Comparison of ENCODE assay signal across 35 cellular contexts in the genomic region with DNA sequence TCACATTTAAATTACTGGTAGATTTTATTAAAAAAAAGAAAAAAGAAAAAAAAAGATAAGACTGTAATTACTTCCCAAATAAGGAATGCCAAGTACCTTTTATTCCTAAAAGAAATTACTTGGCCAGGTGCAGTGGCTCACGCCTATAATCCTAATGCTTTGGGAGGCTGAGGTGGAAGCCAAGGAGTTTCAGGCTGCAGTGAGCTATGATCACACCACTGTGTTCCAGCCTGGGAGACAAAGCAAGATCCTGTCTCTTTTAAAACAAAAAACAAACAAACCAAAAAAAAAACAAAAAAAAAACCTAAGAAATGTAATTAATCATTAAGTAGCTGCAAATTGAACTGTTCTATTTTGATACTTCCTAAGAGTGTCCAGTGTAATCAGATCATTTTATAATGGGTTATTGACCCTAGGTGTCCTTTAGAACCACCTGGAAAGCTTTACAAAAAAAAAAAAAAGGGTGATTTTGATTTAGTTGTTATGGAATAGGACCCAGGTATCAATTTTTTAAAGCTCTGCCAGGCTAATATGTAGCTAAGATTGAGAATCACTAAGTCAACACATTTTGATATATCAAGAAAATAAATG.
"Had no signal": no experiment of that assay in that cellular context is flagged by ENCODE, and none has a peak within 500 bp of the region (broad histone marks: within the 10 kb centered on the region; RNA-seq: fewer than 3 reads in every experiment).

No MANE protein-coding gene starts in this region.

- H3K79me2 ChIP-seq: parathyroid adenoma had no signal

- H3K4me2 ChIP-seq: smooth muscle cell had no signal

- H3K9me3 Mint-ChIP-seq: activated CD8-positive, alpha-beta T cell treated with anti-CD3 and anti-CD28 coated beads for 36 hours; activated T-cell treated with anti-CD3 and anti-CD28 coated beads, Interleukin-2, amount 50 U/mL, for 4 hours; activated T-helper 17 cell treated with anti-CD3 and anti-CD28 coated beads, Interleukin-2, amount 50 U/mL, for 72 hours; naive thymus-derived CD4-positive, alpha-beta T cell; neural crest cell; stimulated activated naive B cell treated with anti-CD40 and anti-IgM and Interleukin-4, amounts not matched to agents 10 μg/mL and 1 μg/mL and 100 μg/mL, for 72 hours; T-helper 1 cell treated with Interleukin-12 subunit alpha and Interleukin-12 subunit beta and Interleukin-4 antibody, amounts not matched to agents 30 μg/mL and 1 μg/mL, for 36 hours had no signal

- H3K4me1 Mint-ChIP-seq: stimulated activated naive B cell treated with anti-CD40 and anti-IgM and Interleukin-4, amounts not matched to agents 10 μg/mL and 1 μg/mL and 100 μg/mL, for 72 hours had no signal

- DNase-seq: activated CD4-positive, alpha-beta T cell treated with anti-CD3 and anti-CD28 coated beads, Interleukin-2, amount 50 U/mL, for 1 hour; activated CD4-positive, CD25-positive, alpha-beta regulatory T cell treated with anti-CD3 and anti-CD28 coated beads, Interleukin-2, amount 50 U/mL, for 72 hours; activated CD8-positive, alpha-beta T cell treated with anti-CD3 and anti-CD28 coated beads for 36 hours; activated gamma-delta T cell treated with Interleukin-2 at 50 U/mL for 16 hours; activated naive CD4-positive, alpha-beta T cell treated with anti-CD3 and anti-CD28 coated beads, Interleukin-2, amount 50 U/mL, for 16 hours; activated T-cell treated with anti-CD3 and anti-CD28 coated beads, Interleukin-2, amount 50 U/mL, for 4 hours; amniotic stem cell; brain microvascular endothelial cell; dorsolateral prefrontal cortex; effector memory CD4-positive, alpha-beta T cell; erythroblast; gastrocnemius medialis; left colon; naive thymus-derived CD4-positive, alpha-beta T cell; nucleus accumbens; psoas muscle; stimulated activated CD4-positive, alpha-beta T cell treated with anti-CD3 and anti-CD28 coated beads, Interleukin-1b, Interleukin-23, amount 100 ng/mL, for 48 hours; stimulated activated CD4-positive, alpha-beta T cell treated with anti-CD3 and anti-CD28 coated beads, Interleukin-4, amount 100 ng/mL, for 4 hours; stimulated activated CD8-positive, alpha-beta memory T cell treated with anti-CD3 and anti-CD28 coated beads, Interleukin-4, amount 100 ng/mL, for 48 hours; stimulated activated naive B cell treated with anti-CD40 and anti-IgM and Interleukin-4, amounts not matched to agents 10 μg/mL and 1 μg/mL and 100 μg/mL, for 72 hours; stomach; T-helper 9 cell; tibial artery; upper lobe of right lung had no signal

- H3K4me1 ChIP-seq: parathyroid adenoma had no signal

- H3K27ac Mint-ChIP-seq: activated CD8-positive, alpha-beta T cell treated with anti-CD3 and anti-CD28 coated beads for 36 hours; activated T-helper 17 cell treated with anti-CD3 and anti-CD28 coated beads, Interleukin-2, amount 50 U/mL, for 72 hours; stimulated activated naive B cell treated with anti-CD40 and anti-IgM and Interleukin-4, amounts not matched to agents 10 μg/mL and 1 μg/mL and 100 μg/mL, for 72 hours; T-helper 1 cell treated with Interleukin-12 subunit alpha and Interleukin-12 subunit beta and Interleukin-4 antibody, amounts not matched to agents 30 μg/mL and 1 μg/mL, for 36 hours had no signal

- H3K27me3 Mint-ChIP-seq: activated CD8-positive, alpha-beta T cell treated with anti-CD3 and anti-CD28 coated beads for 36 hours; activated T-helper 17 cell treated with anti-CD3 and anti-CD28 coated beads, Interleukin-2, amount 50 U/mL, for 72 hours; naive thymus-derived CD4-positive, alpha-beta T cell; stimulated activated naive B cell treated with anti-CD40 and anti-IgM and Interleukin-4, amounts not matched to agents 10 μg/mL and 1 μg/mL and 100 μg/mL, for 72 hours had no signal

- H3K9ac ChIP-seq: parathyroid adenoma had no signal

- H3K27ac ChIP-seq: brain microvascular endothelial cell, coronary artery, parathyroid adenoma, psoas muscle, suprapubic skin had no signal

- H3K4me3 Mint-ChIP-seq: activated CD8-positive, alpha-beta T cell treated with anti-CD3 and anti-CD28 coated beads for 36 hours; activated T-cell treated with anti-CD3 and anti-CD28 coated beads, Interleukin-2, amount 50 U/mL, for 4 hours; activated T-helper 17 cell treated with anti-CD3 and anti-CD28 coated beads, Interleukin-2, amount 50 U/mL, for 72 hours; naive thymus-derived CD4-positive, alpha-beta T cell; neural crest cell; stimulated activated naive B cell treated with anti-CD40 and anti-IgM and Interleukin-4, amounts not matched to agents 10 μg/mL and 1 μg/mL and 100 μg/mL, for 72 hours; T-helper 1 cell treated with Interleukin-12 subunit alpha and Interleukin-12 subunit beta and Interleukin-4 antibody, amounts not matched to agents 30 μg/mL and 1 μg/mL, for 36 hours had no signal

- H3K4me3 ChIP-seq: coronary artery, gastrocnemius medialis, lung, psoas muscle, smooth muscle cell, stomach, suprapubic skin, tibial artery, upper lobe of right lung had no signal

- FAIRE-seq: astrocyte, keratinocyte, TTC549 had no signal

- ATAC-seq: activated CD8-positive, alpha-beta T cell treated with anti-CD3 and anti-CD28 coated beads for 36 hours; activated T-cell treated with anti-CD3 and anti-CD28 coated beads, Interleukin-2, amount 50 U/mL, for 4 hours; activated T-helper 17 cell treated with anti-CD3 and anti-CD28 coated beads, Interleukin-2, amount 50 U/mL, for 72 hours; left colon; naive thymus-derived CD4-positive, alpha-beta T cell; stimulated activated naive B cell treated with anti-CD40 and anti-IgM and Interleukin-4, amounts not matched to agents 10 μg/mL and 1 μg/mL and 100 μg/mL, for 72 hours; upper lobe of right lung had no signal

- H3K27me3 ChIP-seq: brain microvascular endothelial cell, dorsolateral prefrontal cortex, gastrocnemius medialis, stomach, suprapubic skin, tibial artery, upper lobe of right lung had no signal

- H2AFZ ChIP-seq: parathyroid adenoma had no signal

- H3K9me3 ChIP-seq: gastrocnemius medialis, psoas muscle, stomach, suprapubic skin, tibial artery, upper lobe of right lung had no signal
